In the genomic region with DNA sequence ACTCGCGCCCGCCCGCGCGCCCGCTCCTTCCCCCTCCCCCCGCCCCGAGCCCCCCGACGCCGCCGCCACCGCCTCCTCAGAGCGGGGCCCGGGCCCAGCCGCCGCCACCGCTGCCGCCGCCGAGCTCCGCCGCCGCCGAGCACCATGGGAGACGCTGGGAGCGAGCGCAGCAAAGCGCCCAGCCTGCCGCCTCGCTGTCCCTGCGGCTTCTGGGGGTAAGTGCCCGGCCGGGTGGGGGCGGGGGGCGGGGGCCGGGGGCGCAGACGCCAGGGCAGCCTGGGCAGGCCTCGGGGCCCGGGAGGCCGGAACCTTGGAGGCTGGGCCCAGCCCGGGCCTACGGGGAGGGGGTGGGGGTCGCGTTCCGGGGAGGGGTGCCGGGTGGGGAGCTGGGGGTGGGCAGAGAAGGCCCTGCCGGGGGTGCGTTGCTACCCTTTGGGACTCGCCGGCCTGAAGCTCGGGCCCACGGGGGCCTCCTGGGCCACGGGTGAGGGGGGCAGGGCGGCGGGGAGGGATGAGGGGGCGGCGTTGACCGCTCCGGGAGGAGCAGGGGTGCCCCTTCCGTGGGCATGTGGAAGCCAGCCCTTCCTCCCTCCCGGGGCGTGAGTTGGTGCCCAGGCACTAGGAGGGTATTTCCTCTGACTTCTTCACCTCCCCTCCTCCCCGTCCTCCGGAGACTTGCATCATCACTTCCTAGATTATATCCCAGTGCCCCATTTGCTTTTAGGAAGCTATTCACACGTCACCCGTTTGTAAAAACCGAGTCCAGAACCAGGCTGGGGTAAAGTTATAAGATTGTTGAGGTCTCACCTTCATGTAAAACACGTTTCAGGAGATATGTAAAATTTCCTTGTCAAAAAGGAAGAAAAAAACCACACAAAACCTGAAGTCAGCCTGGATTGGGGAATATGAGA, we compare ENCODE assay signal across 8 cellular contexts. TPM values are rescaled to one million over a fixed set of nuclear protein-coding genes. Genes with fewer than 3 reads are reported as not detected.
DNase-seq lines count a peak whose midpoint lies in the region; ATAC-seq and TF ChIP-seq lines count a peak whose summit lies in the region.

No MANE protein-coding gene starts in this region.

- H3K27me3 ChIP-seq in H9 (ENCODE audit: insufficient read depth, low read length) = no peaks in the 10 kb centered on the region
- no peaks in the 10 kb centered on the region for H3K27me3 ChIP-seq in stomach smooth muscle (ENCODE audit: control insufficient read depth in 1 of 2, insufficient read depth in 2 of 2, low read length in 2 of 2)

- peaks cover 40 to 45% of the 10 kb centered on the region in 2 experiments for H3K4me1 Mint-ChIP-seq in H9
- peaks cover 23% of the 10 kb centered on the region for H3K4me1 Mint-ChIP-seq in activated T-helper 17 cell treated with anti-CD3 and anti-CD28 coated beads, Interleukin-2, amount 50 U/mL, for 72 hours
- H3K4me1 Mint-ChIP-seq in natural killer cell treated with Interleukin-12 subunit alpha and Interleukin-12 subunit beta and Interleukin-15 and Interleukin-18, amount 100 ng/mL, for 72 hours (ENCODE audit: low read depth in 2 of 2) = peaks cover 45 to 54% of the 10 kb centered on the region in 2 donors

- no peak overlapping the region for H2BK12ac ChIP-seq in H9 (ENCODE audit: insufficient read length, low read depth, low read length)

- no peak overlapping the region for H2AK5ac ChIP-seq in H9 (ENCODE audit: insufficient read length, low read length)

- H2BK15ac ChIP-seq in H9 (ENCODE audit: low read depth, low read length) = no peak overlapping the region

- no peaks in the 10 kb centered on the region for H4K20me1 ChIP-seq in H9 (ENCODE audit: control insufficient read depth, insufficient read depth, insufficient read length)

- peaks cover 2% of the 10 kb centered on the region for H3K79me1 ChIP-seq in H9 (ENCODE audit: insufficient read depth, low read depth, low read length, poor library complexity, severe bottlenecking)

- H3T11ph ChIP-seq in H9 (ENCODE audit: low read length) = no peak overlapping the region

- ATAC-seq in activated T-helper 17 cell treated with anti-CD3 and anti-CD28 coated beads, Interleukin-2, amount 50 U/mL, for 72 hours (replicated peaks) = peak; percentile 14
- ATAC-seq in natural killer cell treated with Interleukin-12 subunit alpha and Interleukin-12 subunit beta and Interleukin-15 and Interleukin-18, amount 100 ng/mL, for 72 hours = peak; percentile 8 to 20
- ATAC-seq in GM18870 (IDR thresholded peaks at IDR 0.05; ENCODE audit: unreplicated experiment) = no peak

- H3K9me3 ChIP-seq in H9 (ENCODE audit: control insufficient read depth, low read depth, low read length) (no peaks in the 10 kb centered on the region), stomach smooth muscle (ENCODE audit: control insufficient read depth in 2 of 2, low read length in 2 of 2) (no peaks in the 10 kb centered on the region)

- H3K27ac ChIP-seq in H9 (ENCODE audit: insufficient read length, low read depth, low read length) (no peak overlapping the region), stomach smooth muscle (ENCODE audit: low read length) (peak overlapping the region; percentile 33)

- H3K4me2 ChIP-seq in H9 (ENCODE audit: insufficient read depth, insufficient read length, low read length) = peak overlapping the region; percentile 92

- DNase-seq in AG10803 (ENCODE audit: low read depth) (peak; percentile 67), H9 (peak; percentile 40), fibroblast of the aortic adventitia (ENCODE audit: low read depth) (peak; percentile 75)
- peak; percentile 81 for DNase-seq in natural killer cell treated with Interleukin-12 subunit alpha and Interleukin-12 subunit beta and Interleukin-15 and Interleukin-18, amount 100 ng/mL, for 72 hours (ENCODE audit: low spot score)

- H2BK5ac ChIP-seq in H9 (ENCODE audit: insufficient read length, low read length) = no peak overlapping the region

- peak overlapping the region; percentile 92 to 94 for H3K4me3 Mint-ChIP-seq in H9
- peak overlapping the region; percentile 99 for H3K4me3 Mint-ChIP-seq in activated T-helper 17 cell treated with anti-CD3 and anti-CD28 coated beads, Interleukin-2, amount 50 U/mL, for 72 hours
- peak overlapping the region; percentile 97 for H3K4me3 Mint-ChIP-seq in natural killer cell treated with Interleukin-12 subunit alpha and Interleukin-12 subunit beta and Interleukin-15 and Interleukin-18, amount 100 ng/mL, for 72 hours

- peaks cover 9% of the 10 kb centered on the region for H3K27me3 Mint-ChIP-seq in H9 (ENCODE audit: low read depth)
- no peaks in the 10 kb centered on the region for H3K27me3 Mint-ChIP-seq in activated T-helper 17 cell treated with anti-CD3 and anti-CD28 coated beads, Interleukin-2, amount 50 U/mL, for 72 hours
- no peaks in the 10 kb centered on the region for H3K27me3 Mint-ChIP-seq in natural killer cell treated with Interleukin-12 subunit alpha and Interleukin-12 subunit beta and Interleukin-15 and Interleukin-18, amount 100 ng/mL, for 72 hours

- no peak overlapping the region for H4K91ac ChIP-seq in H9 (ENCODE audit: insufficient read length, low read depth, low read length)

- H4K5ac ChIP-seq in H9 (ENCODE audit: insufficient read length, low read depth, low read length) = no peak overlapping the region

- no peak overlapping the region for H2AFZ ChIP-seq in H9 (ENCODE audit: low read length)

- H2BK120ac ChIP-seq in H9 (ENCODE audit: low read depth, low read length, poor library complexity, severe bottlenecking) = no peak overlapping the region

- no peak overlapping the region for H3K4ac ChIP-seq in H9 (ENCODE audit: low read depth, low read length)

- H2BK20ac ChIP-seq in H9 (ENCODE audit: low read depth, low read length, poor library complexity, severe bottlenecking) = no peak overlapping the region

- H3K23ac ChIP-seq in H9 (ENCODE audit: insufficient read length, low read depth, low read length) = no peak overlapping the region

- H3K4me3 ChIP-seq in AG10803 (ENCODE audit: low read length) (peak overlapping the region; percentile 87), fibroblast of the aortic adventitia (ENCODE audit: low read depth, low read length) (peak overlapping the region; percentile 84), stomach smooth muscle (ENCODE audit: low read length in 2 of 2) (peak overlapping the region; percentile 62 to 90)

- TF ChIP-seq CTCF in AG10803 (conservative IDR thresholded peaks at IDR 0.05; ENCODE audit: low read length) = 0 out of 2 replicates have a peak, but pooled peaks have one; percentile 6
- TF ChIP-seq CTCF in H9 (conservative IDR thresholded peaks at IDR 0.05) = no peak
- TF ChIP-seq CTCF in fibroblast of the aortic adventitia (IDR thresholded peaks at IDR 0.05; ENCODE audit: insufficient read depth, low read length) = no peak

- peak overlapping the region; percentile 83 to 87 (median 85); a peak in 5 of 7 replicates for H3K27ac Mint-ChIP-seq in H9
- H3K27ac Mint-ChIP-seq in activated T-helper 17 cell treated with anti-CD3 and anti-CD28 coated beads, Interleukin-2, amount 50 U/mL, for 72 hours = peak overlapping the region; percentile 96
- peak overlapping the region; percentile 87 to 96 for H3K27ac Mint-ChIP-seq in natural killer cell treated with Interleukin-12 subunit alpha and Interleukin-12 subunit beta and Interleukin-15 and Interleukin-18, amount 100 ng/mL, for 72 hours

- H3K4me1 ChIP-seq in H9 (ENCODE audit: insufficient read depth, low read length) (no peaks in the 10 kb centered on the region; the same call in 1 of the 2 replicates), stomach smooth muscle (ENCODE audit: control insufficient read depth, insufficient read depth, low read length) (peaks cover 19% of the 10 kb centered on the region)

- peak overlapping the region; percentile 74 for H3K9ac ChIP-seq in H9 (ENCODE audit: extremely low read depth, insufficient read length, low read length)
- peak overlapping the region; percentile 64 to 72 for H3K9ac ChIP-seq in stomach smooth muscle (ENCODE audit: low read length in 2 of 2)

- no peaks in the 10 kb centered on the region for H3K36me3 ChIP-seq in stomach smooth muscle (ENCODE audit: control insufficient read depth in 2 of 2, insufficient read depth in 2 of 2, low read length in 2 of 2)

- H3K36me3 Mint-ChIP-seq in H9 (ENCODE audit: insufficient read depth in 1 of 3, low read depth in 3 of 3) = peaks cover 0 to 2% (median 0%) of the 10 kb centered on the region in 3 experiments; a peak in 1 of 7 replicates
- H3K36me3 Mint-ChIP-seq in activated T-helper 17 cell treated with anti-CD3 and anti-CD28 coated beads, Interleukin-2, amount 50 U/mL, for 72 hours (ENCODE audit: low read depth) = peaks cover 9% of the 10 kb centered on the region
- peaks cover 6% of the 10 kb centered on the region for H3K36me3 Mint-ChIP-seq in natural killer cell treated with Interleukin-12 subunit alpha and Interleukin-12 subunit beta and Interleukin-15 and Interleukin-18, amount 100 ng/mL, for 72 hours

- H3K23me2 ChIP-seq in H9 (ENCODE audit: insufficient read length, low read depth, low read length, poor library complexity, severe bottlenecking) = peaks cover 3% of the 10 kb centered on the region

- no peaks in the 10 kb centered on the region for H3K9me3 Mint-ChIP-seq in H9
- H3K9me3 Mint-ChIP-seq in activated T-helper 17 cell treated with anti-CD3 and anti-CD28 coated beads, Interleukin-2, amount 50 U/mL, for 72 hours = no peaks in the 10 kb centered on the region
- no peaks in the 10 kb centered on the region for H3K9me3 Mint-ChIP-seq in natural killer cell treated with Interleukin-12 subunit alpha and Interleukin-12 subunit beta and Interleukin-15 and Interleukin-18, amount 100 ng/mL, for 72 hours

- H3K56ac ChIP-seq in H9 (ENCODE audit: insufficient read length, low read depth, low read length) = no peak overlapping the region

- H4K8ac ChIP-seq in H9 (replicated peaks; ENCODE audit: insufficient read length, low read depth, low read length) = no peak overlapping the region

- H3K79me2 ChIP-seq in H9 (ENCODE audit: insufficient read depth, low read length) = peaks cover 29% of the 10 kb centered on the region

- H3K14ac ChIP-seq in H9 (ENCODE audit: insufficient read depth, low read length) = no peak overlapping the region

- no peak overlapping the region for H3K18ac ChIP-seq in H9 (ENCODE audit: insufficient read length, low read depth, low read length)

- WGBS in H9 (ENCODE audit: extremely low coverage, insufficient read length, low lambda C conversion rate) = no CpG with 5 or more reads among the region's 71 CpGs

RNA-seq across cellular contexts. Expression of a gene that starts 0.5 kb away (rescaled TPM):
- total RNA-seq in H9 (2021) = 56.7 and 57.7 TPM in 2 replicates
- 196 TPM for polyA plus RNA-seq in PFSK-1 (2012; ENCODE audit: insufficient read length, low read depth)
- total RNA-seq in activated T-helper 17 cell treated with anti-CD3 and anti-CD28 coated beads, Interleukin-2, amount 50 U/mL, for 72 hours = 10 to 100 TPM; 26.1 to 32.0 TPM
- total RNA-seq in fibroblast of the aortic adventitia (ENCODE audit: low replicate concordance) = 14.0 and 31.3 TPM in 2 replicates
- 100 to 1,000 TPM in 1 of 2 donors, 10 to 100 TPM in 1; 51.0 to 100 TPM for total RNA-seq in natural killer cell treated with Interleukin-12 subunit alpha and Interleukin-12 subunit beta and Interleukin-15 and Interleukin-18, amount 100 ng/mL, for 72 hours
